1 cellular context compared by ENCODE assay signal in the genomic region with DNA sequence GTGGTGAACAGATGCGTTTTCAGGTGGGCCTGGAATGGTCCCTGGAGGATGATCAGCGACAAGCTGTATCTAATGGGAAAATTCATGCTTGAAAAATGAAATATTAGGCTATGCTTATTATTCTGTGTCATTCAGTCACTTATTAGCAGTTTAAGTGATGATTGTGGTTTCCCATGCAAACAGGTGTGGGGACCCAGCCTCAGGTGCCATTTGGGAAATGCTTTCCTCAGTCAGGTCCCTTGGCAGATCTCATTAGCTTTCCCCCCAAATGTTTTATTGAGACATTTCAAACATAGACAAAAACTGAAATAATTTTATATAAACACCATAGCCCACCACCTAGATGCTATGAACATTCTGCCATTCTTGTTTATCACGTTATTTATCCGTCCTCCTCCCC.
TF ChIP-seq lines count a peak whose summit lies in the region.

No MANE protein-coding gene starts in this region.

TF ChIP-seq in H1, 55 proteins besides CTCF, POLR2A, EP300 and RAD21 (continued from another document):
- TF ChIP-seq TCF12 (IDR thresholded peaks at IDR 0.05; ENCODE audit: low read depth, low read length) (no peak), TBP (IDR thresholded peaks at IDR 0.05; ENCODE audit: low read depth, low read length) (no peak), EGR1 (IDR thresholded peaks at IDR 0.05; ENCODE audit: borderline replicate concordance, low read depth, low read length) (no peak), POU5F1 (IDR thresholded peaks at IDR 0.05; ENCODE audit: low read depth, low read length) (no peak), SIN3A (conservative IDR thresholded peaks at IDR 0.05 in 1 of 2, IDR thresholded peaks at IDR 0.05 in 1 of 2; ENCODE audit: low read depth in 1 of 2, low read length in 2 of 2) (no peak), SP1 (IDR thresholded peaks at IDR 0.05; ENCODE audit: low read depth, low read length) (no peak), HDAC2 (IDR thresholded peaks at IDR 0.05; ENCODE audit: borderline replicate concordance in 1 of 2, low read depth in 2 of 2, low read length in 2 of 2) (no peak), CBX8 (IDR thresholded peaks at IDR 0.05; ENCODE audit: borderline replicate concordance, low read depth, low read length) (no peak), CHD2 (IDR thresholded peaks at IDR 0.05; ENCODE audit: low read length) (no peak), KDM1A (IDR thresholded peaks at IDR 0.05; ENCODE audit: borderline replicate concordance, low read length) (no peak), GABPA (IDR thresholded peaks at IDR 0.05; ENCODE audit: borderline replicate concordance, insufficient read depth, low read length) (no peak), ATF2 (IDR thresholded peaks at IDR 0.05; ENCODE audit: low read length) (no peak)
- TF ChIP-seq, protein P1, sequence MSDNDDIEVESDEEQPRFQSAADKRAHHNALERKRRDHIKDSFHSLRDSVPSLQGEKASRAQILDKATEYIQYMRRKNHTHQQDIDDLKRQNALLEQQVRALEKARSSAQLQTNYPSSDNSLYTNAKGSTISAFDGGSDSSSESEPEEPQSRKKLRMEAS (IDR thresholded peaks at IDR 0.05): no peak
- TF ChIP-seq, protein P2, sequence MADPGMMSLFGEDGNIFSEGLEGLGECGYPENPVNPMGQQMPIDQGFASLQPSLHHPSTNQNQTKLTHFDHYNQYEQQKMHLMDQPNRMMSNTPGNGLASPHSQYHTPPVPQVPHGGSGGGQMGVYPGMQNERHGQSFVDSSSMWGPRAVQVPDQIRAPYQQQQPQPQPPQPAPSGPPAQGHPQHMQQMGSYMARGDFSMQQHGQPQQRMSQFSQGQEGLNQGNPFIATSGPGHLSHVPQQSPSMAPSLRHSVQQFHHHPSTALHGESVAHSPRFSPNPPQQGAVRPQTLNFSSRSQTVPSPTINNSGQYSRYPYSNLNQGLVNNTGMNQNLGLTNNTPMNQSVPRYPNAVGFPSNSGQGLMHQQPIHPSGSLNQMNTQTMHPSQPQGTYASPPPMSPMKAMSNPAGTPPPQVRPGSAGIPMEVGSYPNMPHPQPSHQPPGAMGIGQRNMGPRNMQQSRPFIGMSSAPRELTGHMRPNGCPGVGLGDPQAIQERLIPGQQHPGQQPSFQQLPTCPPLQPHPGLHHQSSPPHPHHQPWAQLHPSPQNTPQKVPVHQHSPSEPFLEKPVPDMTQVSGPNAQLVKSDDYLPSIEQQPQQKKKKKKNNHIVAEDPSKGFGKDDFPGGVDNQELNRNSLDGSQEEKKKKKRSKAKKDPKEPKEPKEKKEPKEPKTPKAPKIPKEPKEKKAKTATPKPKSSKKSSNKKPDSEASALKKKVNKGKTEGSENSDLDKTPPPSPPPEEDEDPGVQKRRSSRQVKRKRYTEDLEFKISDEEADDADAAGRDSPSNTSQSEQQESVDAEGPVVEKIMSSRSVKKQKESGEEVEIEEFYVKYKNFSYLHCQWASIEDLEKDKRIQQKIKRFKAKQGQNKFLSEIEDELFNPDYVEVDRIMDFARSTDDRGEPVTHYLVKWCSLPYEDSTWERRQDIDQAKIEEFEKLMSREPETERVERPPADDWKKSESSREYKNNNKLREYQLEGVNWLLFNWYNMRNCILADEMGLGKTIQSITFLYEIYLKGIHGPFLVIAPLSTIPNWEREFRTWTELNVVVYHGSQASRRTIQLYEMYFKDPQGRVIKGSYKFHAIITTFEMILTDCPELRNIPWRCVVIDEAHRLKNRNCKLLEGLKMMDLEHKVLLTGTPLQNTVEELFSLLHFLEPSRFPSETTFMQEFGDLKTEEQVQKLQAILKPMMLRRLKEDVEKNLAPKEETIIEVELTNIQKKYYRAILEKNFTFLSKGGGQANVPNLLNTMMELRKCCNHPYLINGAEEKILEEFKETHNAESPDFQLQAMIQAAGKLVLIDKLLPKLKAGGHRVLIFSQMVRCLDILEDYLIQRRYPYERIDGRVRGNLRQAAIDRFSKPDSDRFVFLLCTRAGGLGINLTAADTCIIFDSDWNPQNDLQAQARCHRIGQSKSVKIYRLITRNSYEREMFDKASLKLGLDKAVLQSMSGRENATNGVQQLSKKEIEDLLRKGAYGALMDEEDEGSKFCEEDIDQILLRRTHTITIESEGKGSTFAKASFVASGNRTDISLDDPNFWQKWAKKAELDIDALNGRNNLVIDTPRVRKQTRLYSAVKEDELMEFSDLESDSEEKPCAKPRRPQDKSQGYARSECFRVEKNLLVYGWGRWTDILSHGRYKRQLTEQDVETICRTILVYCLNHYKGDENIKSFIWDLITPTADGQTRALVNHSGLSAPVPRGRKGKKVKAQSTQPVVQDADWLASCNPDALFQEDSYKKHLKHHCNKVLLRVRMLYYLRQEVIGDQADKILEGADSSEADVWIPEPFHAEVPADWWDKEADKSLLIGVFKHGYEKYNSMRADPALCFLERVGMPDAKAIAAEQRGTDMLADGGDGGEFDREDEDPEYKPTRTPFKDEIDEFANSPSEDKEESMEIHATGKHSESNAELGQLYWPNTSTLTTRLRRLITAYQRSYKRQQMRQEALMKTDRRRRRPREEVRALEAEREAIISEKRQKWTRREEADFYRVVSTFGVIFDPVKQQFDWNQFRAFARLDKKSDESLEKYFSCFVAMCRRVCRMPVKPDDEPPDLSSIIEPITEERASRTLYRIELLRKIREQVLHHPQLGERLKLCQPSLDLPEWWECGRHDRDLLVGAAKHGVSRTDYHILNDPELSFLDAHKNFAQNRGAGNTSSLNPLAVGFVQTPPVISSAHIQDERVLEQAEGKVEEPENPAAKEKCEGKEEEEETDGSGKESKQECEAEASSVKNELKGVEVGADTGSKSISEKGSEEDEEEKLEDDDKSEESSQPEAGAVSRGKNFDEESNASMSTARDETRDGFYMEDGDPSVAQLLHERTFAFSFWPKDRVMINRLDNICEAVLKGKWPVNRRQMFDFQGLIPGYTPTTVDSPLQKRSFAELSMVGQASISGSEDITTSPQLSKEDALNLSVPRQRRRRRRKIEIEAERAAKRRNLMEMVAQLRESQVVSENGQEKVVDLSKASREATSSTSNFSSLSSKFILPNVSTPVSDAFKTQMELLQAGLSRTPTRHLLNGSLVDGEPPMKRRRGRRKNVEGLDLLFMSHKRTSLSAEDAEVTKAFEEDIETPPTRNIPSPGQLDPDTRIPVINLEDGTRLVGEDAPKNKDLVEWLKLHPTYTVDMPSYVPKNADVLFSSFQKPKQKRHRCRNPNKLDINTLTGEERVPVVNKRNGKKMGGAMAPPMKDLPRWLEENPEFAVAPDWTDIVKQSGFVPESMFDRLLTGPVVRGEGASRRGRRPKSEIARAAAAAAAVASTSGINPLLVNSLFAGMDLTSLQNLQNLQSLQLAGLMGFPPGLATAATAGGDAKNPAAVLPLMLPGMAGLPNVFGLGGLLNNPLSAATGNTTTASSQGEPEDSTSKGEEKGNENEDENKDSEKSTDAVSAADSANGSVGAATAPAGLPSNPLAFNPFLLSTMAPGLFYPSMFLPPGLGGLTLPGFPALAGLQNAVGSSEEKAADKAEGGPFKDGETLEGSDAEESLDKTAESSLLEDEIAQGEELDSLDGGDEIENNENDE (IDR thresholded peaks at IDR 0.05; ENCODE audit: insufficient replicate concordance, low read length): no peak
